ENCODE assay signal across 10 cellular contexts in the genomic region with DNA sequence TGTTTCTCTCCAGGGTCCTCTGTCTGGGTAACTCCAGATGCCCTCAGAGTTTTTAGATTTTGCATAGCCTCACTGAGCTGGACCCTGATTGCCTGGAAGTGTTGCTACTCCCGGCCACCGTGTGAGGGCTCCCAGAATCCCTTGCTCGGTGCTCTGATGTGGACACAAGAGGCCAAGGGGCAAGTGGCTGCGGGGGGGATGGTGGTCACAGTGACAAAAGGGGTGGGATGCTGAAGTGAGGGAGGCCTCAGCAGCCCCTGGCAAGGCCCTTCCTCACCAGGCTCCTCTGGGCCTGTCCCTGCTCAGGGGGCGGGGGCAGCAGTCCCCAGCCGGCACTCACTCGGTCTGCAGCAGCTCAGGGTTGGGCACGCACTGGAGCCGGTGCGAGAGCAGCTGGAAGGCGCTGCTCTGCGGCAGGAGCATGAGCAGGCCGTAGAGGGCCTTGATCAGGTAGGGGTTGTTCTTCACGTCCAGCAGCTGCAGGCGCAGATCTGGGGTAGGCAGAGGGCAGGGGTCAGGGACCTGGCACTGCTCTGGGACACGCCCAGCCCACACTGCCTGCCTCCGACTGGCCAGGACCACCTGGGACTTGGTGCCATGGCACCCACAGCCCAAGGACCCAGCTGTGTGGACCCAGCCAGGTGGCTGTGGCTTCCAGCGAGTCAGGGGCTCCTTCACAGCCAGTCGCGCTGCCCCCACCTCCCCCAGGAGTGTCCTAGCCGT. TPM values are rescaled to one million over a fixed set of nuclear protein-coding genes. Genes with fewer than 3 reads are reported as not detected.
DNase-seq lines count a peak whose midpoint lies in the region; TF ChIP-seq lines count a peak whose summit lies in the region.
"Had no signal": no experiment of that assay in that cellular context is flagged by ENCODE, and none has a peak within 500 bp of the region (broad histone marks: within the 10 kb centered on the region; RNA-seq: fewer than 3 reads in every experiment).

No MANE protein-coding gene starts in this region.

- peak overlapping the region; percentile 95 for H3K27ac Mint-ChIP-seq in nephron progenitor cell
- H3K27ac Mint-ChIP-seq: activated T-helper 2 cell treated with anti-CD3 and anti-CD28 coated beads, Interferon-gamma antibody, Interleukin-2, Interleukin-4, amounts not matched to agents 10 μg/mL and 5 μg/mL and 100 μg/mL, durations not matched to agents 14 hours and 24 hours and 36 hours had no signal

- TF ChIP-seq CTCF in RWPE1 (conservative IDR thresholded peaks at IDR 0.05; ENCODE audit: low read depth) (no peak), esophagus muscularis mucosa (IDR thresholded peaks at IDR 0.05) (no peak), nephron progenitor cell (IDR thresholded peaks at IDR 0.05) (no peak), thyroid gland (IDR thresholded peaks at IDR 0.05) (no peak)

- no peak for TF ChIP-seq EP300 in esophagus muscularis mucosa (IDR thresholded peaks at IDR 0.05)

- intact Hi-C loops in esophagus muscularis mucosa (cut with DNase I): no loop called here
- intact Hi-C loops in thyroid gland (cut with DNase I): no loop called here
- intact Hi-C loops in head of caudate nucleus (cut with DNase I): no loop called here

- no peak overlapping the region for H3K4me3 ChIP-seq in esophagus muscularis mucosa
- H3K4me3 ChIP-seq in thyroid gland (replicated peaks in 1 of 3): no peak overlapping the region
- H3K4me3 ChIP-seq: pancreas had no signal

- no peak overlapping the region for H3K4me3 Mint-ChIP-seq in nephron progenitor cell

- POLR2A ChIA-PET in RWPE1 (lab: Yijun Ruan, JAX; ENCODE audit: low non-redundant PET): no interaction called here

- no peak for TF ChIP-seq POLR2A in esophagus muscularis mucosa (IDR thresholded peaks at IDR 0.05; ENCODE audit: low read depth)
- no peak for TF ChIP-seq POLR2A in thyroid gland (IDR thresholded peaks at IDR 0.05)

- no peaks in the 10 kb centered on the region for H3K9me3 Mint-ChIP-seq in nephron progenitor cell
- H3K9me3 Mint-ChIP-seq: activated T-helper 2 cell treated with anti-CD3 and anti-CD28 coated beads, Interferon-gamma antibody, Interleukin-2, Interleukin-4, amounts not matched to agents 10 μg/mL and 5 μg/mL and 100 μg/mL, durations not matched to agents 14 hours and 24 hours and 36 hours had no signal

- H3K4me1 Mint-ChIP-seq in nephron progenitor cell: peaks cover 54% of the 10 kb centered on the region

- H3K36me3 Mint-ChIP-seq in nephron progenitor cell (ENCODE audit: low read depth): peaks cover 5% of the 10 kb centered on the region

- DNase-seq in RWPE1 (ENCODE audit: low spot score) (no peak), esophagus muscularis mucosa (ENCODE audit: extremely low spot score) (no peak), nephron progenitor cell (no peak), thyroid gland (no peak), head of caudate nucleus (no peak), NAMALWA (ENCODE audit: low spot score) (no peak), NK-92 (lab: John Stamatoyannopoulos, UW; ENCODE audit: unreplicated experiment) (no peak)
- DNase-seq in activated CD4-positive, alpha-beta T cell treated with anti-CD3 and anti-CD28 coated beads, Interleukin-2, amount 50 U/mL, for 1 hour: no peak

- H3K27ac ChIP-seq in RWPE1 (peak overlapping the region; percentile 100), esophagus muscularis mucosa (replicated peaks in 1 of 4) (peak overlapping the region; percentile 96 to 99 (median 96)), thyroid gland (peak overlapping the region; percentile 44 to 68 (median 56))

- CTCF ChIA-PET in RWPE1 (lab: Yijun Ruan, JAX): no interaction called here

- WGBS in esophagus muscularis mucosa: 42% methylated on average over 5 of the region's 21 CpGs
- WGBS in thyroid gland, 2 donors: 71 to 89% methylated on average over 10 to 13 of the region's 21 CpGs

- no peaks in the 10 kb centered on the region for H3K27me3 Mint-ChIP-seq in nephron progenitor cell (ENCODE audit: low read depth, poor library complexity)

- H3K27me3 ChIP-seq in esophagus muscularis mucosa (no peaks in the 10 kb centered on the region), thyroid gland (no peaks in the 10 kb centered on the region)
- H3K27me3 ChIP-seq: pancreas had no signal

- H3K4me1 ChIP-seq in esophagus muscularis mucosa: peaks cover 100% of the 10 kb centered on the region in 4 donors
- H3K4me1 ChIP-seq in thyroid gland: peaks cover 5 to 85% of the 10 kb centered on the region in 2 donors
- H3K4me1 ChIP-seq: pancreas had no signal

- H3K9me3 ChIP-seq in esophagus muscularis mucosa (no peaks in the 10 kb centered on the region), thyroid gland (no peaks in the 10 kb centered on the region)
- H3K9me3 ChIP-seq: pancreas had no signal

- no peaks in the 10 kb centered on the region for H3K36me3 ChIP-seq in esophagus muscularis mucosa
- H3K36me3 ChIP-seq in thyroid gland: no peaks in the 10 kb centered on the region
- H3K36me3 ChIP-seq: pancreas had no signal

RNA-seq across cellular contexts. Expression of a gene that starts 6.8 kb away (rescaled TPM):
- total RNA-seq in esophagus muscularis mucosa (100 to 1,000 TPM in 2 of 4 donors, 10 to 100 TPM in 2; 74.9 to 238 (median 130) TPM), thyroid gland (10 to 100 TPM; 11.3 to 39.8 (median 26.7) TPM)

RNA-seq across cellular contexts. Expression of a gene that starts 46.3 kb away (rescaled TPM):
- total RNA-seq in esophagus muscularis mucosa (1 to 10 TPM; 1.7 to 4.7 (median 3.4) TPM), thyroid gland (1 to 10 TPM; 3.5 to 9.6 (median 5.0) TPM)
- total RNA-seq: activated T-helper 2 cell treated with anti-CD3 and anti-CD28 coated beads, Interferon-gamma antibody, Interleukin-2, Interleukin-4, amounts not matched to agents 10 μg/mL and 5 μg/mL and 100 μg/mL, durations not matched to agents 14 hours and 24 hours and 36 hours had no signal
